In genomic region chr13:31119966-31120733, GRCh38 we compare ENCODE assay signal across 1 cellular context.
TF ChIP-seq lines count a peak whose summit lies in the region.

No MANE protein-coding gene starts in this region.

TF ChIP-seq in GM23338, 12 proteins besides CTCF, POLR2A, EP300 and RAD21 (continued from another document):
- TF ChIP-seq REST (IDR thresholded peaks at IDR 0.05; ENCODE audit: unreplicated experiment), result no peak
TF ChIP-seq in GM23338: peak in this region for 0.
